Comparison of ENCODE assay signal across 8 cellular contexts in the genomic region with DNA sequence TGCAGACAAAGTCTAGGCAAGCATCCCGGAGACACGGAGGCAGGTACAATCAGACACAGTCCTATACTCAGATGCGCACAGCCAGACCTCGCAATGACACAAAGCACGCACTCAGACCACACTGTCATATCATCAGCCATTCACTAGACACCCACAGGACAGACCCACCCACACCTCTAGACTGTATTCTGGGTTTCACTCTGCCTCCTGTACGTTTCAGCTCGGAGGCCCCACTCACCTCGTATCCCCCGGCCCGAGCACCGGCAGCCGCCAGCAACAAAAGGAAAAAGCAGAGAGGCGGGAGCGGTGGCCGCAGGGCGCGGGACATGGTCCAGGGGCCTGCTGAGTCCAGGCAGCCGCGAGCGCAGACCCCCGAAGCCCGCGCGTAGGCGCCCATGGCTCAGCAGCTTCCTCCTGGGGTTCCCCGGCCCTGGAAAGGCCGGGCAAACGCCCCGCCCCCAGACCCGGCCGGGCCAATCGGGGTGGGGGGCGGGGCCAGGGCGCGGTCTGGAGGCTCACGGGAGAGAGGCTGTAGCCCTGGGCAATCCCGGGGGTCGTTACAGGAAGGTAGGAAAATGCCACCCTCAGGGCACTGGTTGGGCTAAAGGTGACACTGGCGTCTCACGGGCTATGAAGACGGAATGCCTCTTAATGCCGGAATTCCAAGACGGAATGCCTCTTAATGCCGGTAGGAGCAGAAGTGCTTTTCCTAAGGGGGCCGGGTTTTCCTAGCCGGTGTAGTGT. TPM values are rescaled to one million over a fixed set of nuclear protein-coding genes. Genes with fewer than 3 reads are reported as not detected.
A peak's percentile ranks its signal among the peaks of the same experiment; 100 is the strongest.
DNase-seq lines count a peak whose midpoint lies in the region; ATAC-seq lines count a peak whose summit lies in the region.

Gene MAN2B1 (minus strand): TSS at position 438 of the 744 bp plus-strand sequence. CDS start 41 bp downstream, at position 397.
A gene with protein sequence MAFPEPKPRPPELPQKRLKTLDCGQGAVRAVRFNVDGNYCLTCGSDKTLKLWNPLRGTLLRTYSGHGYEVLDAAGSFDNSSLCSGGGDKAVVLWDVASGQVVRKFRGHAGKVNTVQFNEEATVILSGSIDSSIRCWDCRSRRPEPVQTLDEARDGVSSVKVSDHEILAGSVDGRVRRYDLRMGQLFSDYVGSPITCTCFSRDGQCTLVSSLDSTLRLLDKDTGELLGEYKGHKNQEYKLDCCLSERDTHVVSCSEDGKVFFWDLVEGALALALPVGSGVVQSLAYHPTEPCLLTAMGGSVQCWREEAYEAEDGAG (plus strand): TSS at position 503 of the 744 bp plus-strand sequence. CDS start 2,984 bp downstream, outside the sequence.

- peak within 1 kb of the TSS; percentile 90 for H3K9ac ChIP-seq in endocrine pancreas (ENCODE audit: control insufficient read depth, insufficient read depth, low read length)

- H3K9me3 Mint-ChIP-seq in activated CD8-positive, alpha-beta memory T cell treated with anti-CD3 and anti-CD28 coated beads, Interleukin-2, amount 10 ng/mL, durations not matched to agents 7 days and 5 days (ENCODE audit: low read depth) = no peaks in the 10 kb centered on the region

- no peaks in the 10 kb centered on the region for H3K27me3 Mint-ChIP-seq in activated CD8-positive, alpha-beta memory T cell treated with anti-CD3 and anti-CD28 coated beads, Interleukin-2, amount 10 ng/mL, durations not matched to agents 7 days and 5 days

- H3K27me3 ChIP-seq in endocrine pancreas (ENCODE audit: control insufficient read depth, insufficient read depth, low read length) = no peaks in the 10 kb centered on the region

- peak within 1 kb of the TSS; percentile 77 for H3K4me3 ChIP-seq in endocrine pancreas (ENCODE audit: control insufficient read depth, insufficient read depth, low read length)

- ATAC-seq in HG03565 (IDR thresholded peaks at IDR 0.05; ENCODE audit: unreplicated experiment) = peak; percentile 35
- peak; percentile 83 for ATAC-seq in activated CD8-positive, alpha-beta memory T cell treated with anti-CD3 and anti-CD28 coated beads, Interleukin-2, amount 10 ng/mL, durations not matched to agents 7 days and 5 days

- CTCF ChIA-PET in activated CD8-positive, alpha-beta memory T cell treated with anti-CD3 and anti-CD28 coated beads, Interleukin-2, amount 10 ng/mL, durations not matched to agents 7 days and 5 days (lab: Charles Lee) = interaction anchor here (1.0 to 5.8 kb wide), 6 partner anchors 11 to 180 kb away, joined by 3 to 40 read pairs (median 8); no protein-coding TSS in a partner anchor

- H3K4me1 ChIP-seq in endocrine pancreas (ENCODE audit: control insufficient read depth, insufficient read depth, low read length) = no peaks in the 10 kb centered on the region

- peak within 1 kb of the TSS; percentile 78 for H3K27ac Mint-ChIP-seq in activated CD8-positive, alpha-beta memory T cell treated with anti-CD3 and anti-CD28 coated beads, Interleukin-2, amount 10 ng/mL, durations not matched to agents 7 days and 5 days

- peak within 1 kb of the TSS; percentile 88 for H3K4me3 Mint-ChIP-seq in activated CD8-positive, alpha-beta memory T cell treated with anti-CD3 and anti-CD28 coated beads, Interleukin-2, amount 10 ng/mL, durations not matched to agents 7 days and 5 days

- H3K36me3 ChIP-seq in endocrine pancreas (ENCODE audit: control insufficient read depth, insufficient read depth, low read length) = no peaks in the 10 kb centered on the region

- DNase-seq in NK-92 treated with Interleukin-12 subunit alpha and Interleukin-12 subunit beta, amount 100 ng/mL, for 24 hours (lab: John Stamatoyannopoulos, UW) = peak; percentile 65
- no peak for DNase-seq in NK-92 (lab: John Stamatoyannopoulos, UW; ENCODE audit: unreplicated experiment)
- DNase-seq in NOMO-1 treated with dmso at 0.1 percent for 144 hours (lab: John Stamatoyannopoulos, UW; ENCODE audit: unreplicated experiment) = peak; percentile 46
- peak; percentile 82 for DNase-seq in activated CD8-positive, alpha-beta memory T cell treated with anti-CD3 and anti-CD28 coated beads, Interleukin-2, amount 10 ng/mL, durations not matched to agents 7 days and 5 days
- peak; percentile 93 for DNase-seq in mesenteric fat pad (ENCODE audit: low spot score)
- DNase-seq in stimulated activated CD8-positive, alpha-beta memory T cell treated with anti-CD3 and anti-CD28 coated beads, Interleukin-15, amount 100 ng/mL, for 24 hours (ENCODE audit: low read depth) = peak; percentile 63

- H3K4me1 Mint-ChIP-seq in activated CD8-positive, alpha-beta memory T cell treated with anti-CD3 and anti-CD28 coated beads, Interleukin-2, amount 10 ng/mL, durations not matched to agents 7 days and 5 days = peaks cover 53% of the 10 kb centered on the region

- H3K36me3 Mint-ChIP-seq in activated CD8-positive, alpha-beta memory T cell treated with anti-CD3 and anti-CD28 coated beads, Interleukin-2, amount 10 ng/mL, durations not matched to agents 7 days and 5 days = peaks cover 17% of the 10 kb centered on the region

- no peaks in the 10 kb centered on the region for H3K9me3 ChIP-seq in endocrine pancreas (ENCODE audit: control insufficient read depth, low read length)

RNA-seq across cellular contexts. Expression of gene MAN2B1, which starts in this region (rescaled TPM):
- 100 to 1,000 TPM; 102 to 118 TPM for total RNA-seq in activated CD8-positive, alpha-beta memory T cell treated with anti-CD3 and anti-CD28 coated beads, Interleukin-2, amount 10 ng/mL, durations not matched to agents 7 days and 5 days
- total RNA-seq in mesenteric fat pad = 106 TPM

RNA-seq across cellular contexts. Expression of the second gene that starts in this region (rescaled TPM):
- total RNA-seq in activated CD8-positive, alpha-beta memory T cell treated with anti-CD3 and anti-CD28 coated beads, Interleukin-2, amount 10 ng/mL, durations not matched to agents 7 days and 5 days = 10 to 100 TPM; 21.4 to 22.0 TPM
- 7.2 TPM for total RNA-seq in mesenteric fat pad
